In the genomic region with DNA sequence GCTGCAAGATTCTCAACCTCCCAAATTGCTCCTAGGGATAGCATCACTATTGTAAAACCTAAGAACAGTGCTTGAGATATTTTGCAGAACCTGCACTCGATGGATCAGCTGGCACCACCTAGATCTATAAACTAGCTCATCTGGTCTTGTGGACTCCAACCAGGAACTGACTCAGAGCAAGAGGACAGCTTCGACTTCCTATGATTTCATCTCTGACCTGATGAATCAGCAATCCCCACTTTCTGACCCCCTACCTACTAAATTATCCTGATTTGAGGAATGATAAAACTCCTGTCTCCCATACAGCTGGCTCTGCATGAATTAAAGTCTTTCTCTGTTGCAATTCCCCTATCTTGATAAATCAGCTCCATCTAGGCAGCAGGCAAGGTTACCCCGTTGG, we compare ENCODE assay signal across 13 cellular contexts.
DNase-seq lines count a peak whose midpoint lies in the region; ATAC-seq and TF ChIP-seq lines count a peak whose summit lies in the region.
"Had no signal": no experiment of that assay in that cellular context is flagged by ENCODE, and none has a peak within 500 bp of the region (broad histone marks: within the 10 kb centered on the region; RNA-seq: fewer than 3 reads in every experiment).

No MANE protein-coding gene starts in this region.

- no peak for TF ChIP-seq CTCF in BJ (IDR thresholded peaks at IDR 0.05; ENCODE audit: insufficient read depth, low read depth, low read length)
- TF ChIP-seq CTCF in mammary epithelial cell (conservative IDR thresholded peaks at IDR 0.05 in 1 of 2, IDR thresholded peaks at IDR 0.05 in 1 of 2; ENCODE audit: extremely low read depth in 1 of 2, insufficient read depth in 1 of 2, low read depth in 1 of 2, low read length in 2 of 2), result no peak

- intact Hi-C loops in mammary epithelial cell (cut with micrococcal nuclease), result no loop called here

- CTCF ChIA-PET in BJ (lab: Yijun Ruan, JAX), result no interaction called here
- CTCF ChIA-PET in mammary epithelial cell (lab: Charles Lee; ENCODE audit: low non-redundant PET), result no interaction called here

- 29% methylated on average over 3 of the region's 3 CpGs for WGBS in mammary epithelial cell (ENCODE audit: low coverage, missing lambda C conversion rate)

- H3K27ac ChIP-seq in mammary epithelial cell (ENCODE audit: insufficient read depth, low read depth, low read length), result no peak overlapping the region
- H3K27ac ChIP-seq: ascending aorta, spleen had no signal

- POLR2A ChIA-PET in BJ (lab: Charles Lee), result no interaction called here

- DNase-seq in BJ (ENCODE audit: low read depth), result peak; percentile 57
- peak; percentile 77 for DNase-seq in LHCN-M2 (ENCODE audit: low read depth)
- DNase-seq in mammary epithelial cell, result peak; percentile 71
- peak; percentile 60 to 62 for DNase-seq in lung microvascular endothelial cell (ENCODE audit: low read depth in 2 of 2)
- no peak for DNase-seq in putamen (ENCODE audit: low spot score)
- no peak for DNase-seq in effector CD4-positive, alpha-beta T cell
- DNase-seq in NCI-H82 (lab: John Stamatoyannopoulos, UW), result no peak
- DNase-seq: activated CD8-positive, alpha-beta memory T cell treated with anti-CD3 and anti-CD28 coated beads, Interleukin-2, amount 50 U/mL, for 48 hours; NCI-H1930; spleen had no signal

- peaks cover 18% of the 10 kb centered on the region for H3K4me1 ChIP-seq in mammary epithelial cell (ENCODE audit: insufficient read depth, low read length)
- H3K4me1 ChIP-seq: ascending aorta, spleen had no signal

- no peaks in the 10 kb centered on the region for H3K79me2 ChIP-seq in mammary epithelial cell (ENCODE audit: insufficient read depth, low read length)

- peak overlapping the region; percentile 36 for H3K4me2 ChIP-seq in mammary epithelial cell (ENCODE audit: insufficient read depth, low read depth, low read length)

- no peaks in the 10 kb centered on the region for H4K20me1 ChIP-seq in mammary epithelial cell (ENCODE audit: insufficient read depth, low read length)

- H2AFZ ChIP-seq in mammary epithelial cell (ENCODE audit: low read depth, low read length), result no peak overlapping the region

- H3K27me3 ChIP-seq in BJ (ENCODE audit: control insufficient read depth, insufficient read depth, low read length), result no peaks in the 10 kb centered on the region
- no peaks in the 10 kb centered on the region for H3K27me3 ChIP-seq in mammary epithelial cell (ENCODE audit: insufficient read depth, low read length)
- H3K27me3 ChIP-seq: ascending aorta, spleen had no signal

- ATAC-seq in GM19452 (IDR thresholded peaks at IDR 0.05; ENCODE audit: unreplicated experiment), result no peak
- ATAC-seq: natural killer cell treated with Interleukin-12 subunit alpha and Interleukin-12 subunit beta and Interleukin-15 and Interleukin-18, amount 100 ng/mL, for 72 hours had no signal

- H3K36me3 ChIP-seq in BJ (ENCODE audit: control insufficient read depth, insufficient read depth, low read length), result no peaks in the 10 kb centered on the region
- H3K36me3 ChIP-seq in mammary epithelial cell (ENCODE audit: insufficient read depth, low read length), result no peaks in the 10 kb centered on the region
- H3K36me3 ChIP-seq: ascending aorta, spleen had no signal

- no peak overlapping the region for H3K9ac ChIP-seq in mammary epithelial cell (ENCODE audit: insufficient read depth, low read length)

- H3K4me3 ChIP-seq in BJ (ENCODE audit: low read depth, low read length) (no peak overlapping the region), mammary epithelial cell (replicated peaks in 1 of 3; ENCODE audit: insufficient read depth in 1 of 3, low read depth in 2 of 3, low read length in 3 of 3) (no peak overlapping the region)
- H3K4me3 ChIP-seq: ascending aorta, spleen had no signal

- in situ Hi-C loops in mammary epithelial cell (cut with MboI; ENCODE audit: low sequenced_read_pairs in 2 of 2), result no loop called here

- BruUV-seq in mammary epithelial cell (replicated peaks; lab: Mats Ljungman, UMichigan), result no TSS peak

- dilution Hi-C loops in mammary epithelial cell (cut with HindIII; ENCODE audit: low sequenced_read_pairs), result no loop called here

- H3K9me3 ChIP-seq in mammary epithelial cell (replicated peaks; ENCODE audit: insufficient read depth, low read length), result no peaks in the 10 kb centered on the region
- H3K9me3 ChIP-seq: ascending aorta, spleen had no signal

Comparison
In these comparisons a context has a peak if more than half of its experiments do, and no peak if none do; other contexts are left out.
1. DNase-seq: peak in BJ (single experiment), LHCN-M2 (single experiment), mammary epithelial cell (single experiment) and lung microvascular endothelial cell (2 of 2); none in putamen (single experiment), effector CD4-positive, alpha-beta T cell (single experiment) and NCI-H82 (single experiment).